Comparison of ENCODE assay signal across 15 cellular contexts in the genomic region with DNA sequence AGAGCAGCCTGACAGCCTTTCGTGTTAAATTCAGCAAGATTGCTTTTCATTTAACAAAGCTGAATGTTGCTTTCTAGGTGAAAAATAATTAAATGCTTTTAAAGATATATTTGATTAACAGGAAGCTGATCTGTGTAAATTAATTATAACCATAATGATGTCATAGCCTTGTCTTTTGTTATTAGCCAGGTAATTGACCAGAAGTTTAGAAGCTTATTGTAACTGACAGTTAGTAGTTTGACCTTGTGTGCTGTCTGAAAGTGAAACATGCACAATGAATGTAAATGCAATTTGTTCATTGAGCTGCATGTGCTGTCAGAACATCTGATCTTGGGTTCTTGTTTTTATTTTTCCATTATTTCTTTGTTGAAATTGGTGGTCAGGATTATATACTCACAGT. TPM values are rescaled to one million over a fixed set of nuclear protein-coding genes. Genes with fewer than 3 reads are reported as not detected.
DNase-seq lines count a peak whose midpoint lies in the region; ATAC-seq lines count a peak whose summit lies in the region.
"Had no signal": no experiment of that assay in that cellular context is flagged by ENCODE, and none has a peak within 500 bp of the region (broad histone marks: within the 10 kb centered on the region; RNA-seq: fewer than 3 reads in every experiment).

No MANE protein-coding gene starts in this region.

- H3K36me3 Mint-ChIP-seq in activated CD4-positive, alpha-beta memory T cell treated with anti-CD3 and anti-CD28 coated beads, Interleukin-2, amount 10 ng/mL, durations not matched to agents 7 days and 5 days (ENCODE audit: low read depth): peaks cover 41% of the 10 kb centered on the region

- no peaks in the 10 kb centered on the region for H3K27me3 Mint-ChIP-seq in activated CD4-positive, alpha-beta memory T cell treated with anti-CD3 and anti-CD28 coated beads, Interleukin-2, amount 10 ng/mL, durations not matched to agents 7 days and 5 days
- H3K27me3 Mint-ChIP-seq: activated CD4-positive, alpha-beta memory T cell treated with anti-CD3 and anti-CD28 coated beads for 36 hours had no signal

- CTCF ChIA-PET in activated CD4-positive, alpha-beta memory T cell treated with anti-CD3 and anti-CD28 coated beads, Interleukin-2, amount 10 ng/mL, durations not matched to agents 7 days and 5 days (lab: Charles Lee): interaction anchor here (1.1 kb wide), 1 partner anchor 17 kb away, joined by 3 read pairs; no protein-coding TSS in a partner anchor

- ATAC-seq in GM18511 (IDR thresholded peaks at IDR 0.05; ENCODE audit: unreplicated experiment): peak; percentile 61
- ATAC-seq in GM21447 (IDR thresholded peaks at IDR 0.05; ENCODE audit: unreplicated experiment): peak; percentile 60
- peak; percentile 54 for ATAC-seq in HG03025 (IDR thresholded peaks at IDR 0.05; ENCODE audit: low FRiP score, unreplicated experiment)
- ATAC-seq in GM19023 (IDR thresholded peaks at IDR 0.05; ENCODE audit: unreplicated experiment): no peak
- ATAC-seq: body of pancreas, HCT116 had no signal

- no peak overlapping the region for H3K4me3 Mint-ChIP-seq in activated CD4-positive, alpha-beta memory T cell treated with anti-CD3 and anti-CD28 coated beads, Interleukin-2, amount 10 ng/mL, durations not matched to agents 7 days and 5 days
- H3K4me3 Mint-ChIP-seq: activated CD4-positive, alpha-beta memory T cell treated with anti-CD3 and anti-CD28 coated beads for 36 hours had no signal

- H3K27ac Mint-ChIP-seq in activated CD4-positive, alpha-beta memory T cell treated with anti-CD3 and anti-CD28 coated beads, Interleukin-2, amount 10 ng/mL, durations not matched to agents 7 days and 5 days: no peak overlapping the region
- H3K27ac Mint-ChIP-seq: activated CD4-positive, alpha-beta memory T cell treated with anti-CD3 and anti-CD28 coated beads for 36 hours had no signal

- DNase-seq in NCI-H69 (lab: John Stamatoyannopoulos, UW) (peak; percentile 16), activated T-cell treated with anti-CD3 and anti-CD28 coated beads for 4 hours (no peak), NCI-H1048 (lab: John Stamatoyannopoulos, UW) (no peak)
- DNase-seq in activated CD4-positive, alpha-beta memory T cell treated with anti-CD3 and anti-CD28 coated beads, Interleukin-2, amount 10 ng/mL, durations not matched to agents 7 days and 5 days: no peak
- DNase-seq: activated CD4-positive, alpha-beta memory T cell treated with anti-CD3 and anti-CD28 coated beads for 36 hours; activated effector memory CD4-positive, alpha-beta T cell treated with anti-CD3 and anti-CD28 coated beads, Interleukin-2, amount 50 U/mL, for 16 hours; body of pancreas; left ventricle myocardium superior; NCI-H2029 treated with DMSO at 0.1 percent for 48 hours; SHP77 treated with DMSO at 0.1 percent for 48 hours had no signal

- peaks cover 26% of the 10 kb centered on the region for H3K4me1 Mint-ChIP-seq in activated CD4-positive, alpha-beta memory T cell treated with anti-CD3 and anti-CD28 coated beads, Interleukin-2, amount 10 ng/mL, durations not matched to agents 7 days and 5 days

- POLR2A ChIA-PET in activated CD4-positive, alpha-beta memory T cell treated with anti-CD3 and anti-CD28 coated beads, Interleukin-2, amount 10 ng/mL, durations not matched to agents 7 days and 5 days (lab: Charles Lee): interaction anchor here (2.0 kb wide), 1 partner anchor 10 kb away, joined by 10 read pairs; a partner anchor contains a TSS

- no peaks in the 10 kb centered on the region for H3K9me3 Mint-ChIP-seq in activated CD4-positive, alpha-beta memory T cell treated with anti-CD3 and anti-CD28 coated beads, Interleukin-2, amount 10 ng/mL, durations not matched to agents 7 days and 5 days
- H3K9me3 Mint-ChIP-seq: activated CD4-positive, alpha-beta memory T cell treated with anti-CD3 and anti-CD28 coated beads for 36 hours had no signal

RNA-seq across cellular contexts. Expression of a gene that starts 9.9 kb away (rescaled TPM):
- 10 to 100 TPM; 38.1 to 43.0 TPM for total RNA-seq in activated CD4-positive, alpha-beta memory T cell treated with anti-CD3 and anti-CD28 coated beads, Interleukin-2, amount 10 ng/mL, durations not matched to agents 7 days and 5 days

RNA-seq across cellular contexts. Expression of a gene that starts 46.1 kb away (rescaled TPM):
- 1 to 10 TPM; 7.2 to 7.4 TPM for total RNA-seq in activated CD4-positive, alpha-beta memory T cell treated with anti-CD3 and anti-CD28 coated beads, Interleukin-2, amount 10 ng/mL, durations not matched to agents 7 days and 5 days
